In the genomic region with DNA sequence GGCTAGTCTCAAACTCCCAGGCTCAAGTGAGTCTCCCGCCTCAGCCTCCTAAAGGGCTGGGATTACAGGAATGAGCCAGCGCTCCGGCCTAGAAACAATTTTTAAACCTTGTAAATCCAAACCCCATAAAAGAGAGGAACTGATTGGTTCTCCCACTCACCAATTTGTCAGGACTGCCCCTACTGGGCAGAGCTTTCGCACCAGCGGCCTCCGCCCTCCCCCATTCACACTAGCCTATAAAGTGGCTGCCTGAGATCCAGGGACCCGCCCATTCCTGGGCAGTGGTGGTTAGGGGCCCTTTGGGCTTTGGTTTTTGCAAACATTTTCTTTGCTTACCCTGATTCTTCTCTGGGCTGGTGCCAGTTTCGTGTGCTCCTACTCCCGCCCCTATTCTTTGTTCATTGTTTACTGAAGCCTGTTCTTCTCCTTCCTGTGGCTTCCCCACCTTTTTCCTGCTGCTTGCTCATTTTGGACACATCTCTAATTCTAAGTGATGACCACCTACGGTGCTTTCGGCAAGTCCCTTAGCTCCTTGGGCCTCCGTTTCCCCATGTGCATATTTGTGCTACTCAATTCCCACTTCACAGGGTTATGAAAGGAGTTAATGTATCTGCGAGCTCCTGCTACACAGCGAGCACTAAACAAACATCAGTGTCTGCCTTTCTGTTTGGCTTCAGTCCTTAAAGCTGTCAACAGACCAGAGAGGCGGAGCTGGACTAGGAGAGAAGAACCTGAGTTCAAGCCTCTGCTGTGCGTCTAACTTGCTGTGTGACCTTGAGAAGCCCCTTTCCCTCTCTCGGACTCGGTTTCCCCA, we compare ENCODE assay signal across 1 cellular context.
A peak's percentile ranks its signal among the peaks of the same experiment; 100 is the strongest.
TF ChIP-seq lines count a peak whose summit lies in the region.

No MANE protein-coding gene starts in this region.

TF ChIP-seq in HCT116, 20 proteins besides CTCF, POLR2A, EP300 and RAD21 (continued from another document):
- TF ChIP-seq SP1 (IDR thresholded peaks at IDR 0.05; ENCODE audit: low read depth) (peak; percentile 67), REST (IDR thresholded peaks at IDR 0.05; ENCODE audit: low read depth) (no peak), EZH2 (IDR thresholded peaks at IDR 0.05) (no peak), FOSL1 (IDR thresholded peaks at IDR 0.05; ENCODE audit: low read depth) (no peak), ZNF274 (IDR thresholded peaks at IDR 0.05; ENCODE audit: low read depth, low read length) (no peak), EZH2phosphoT487 (IDR thresholded peaks at IDR 0.05; ENCODE audit: borderline replicate concordance) (no peak), POLR2AphosphoS5 (IDR thresholded peaks at IDR 0.05; ENCODE audit: low read depth, low read length) (peak; percentile 54), JUND (IDR thresholded peaks at IDR 0.05) (no peak)
